24 cellular contexts compared by ENCODE assay signal in the genomic region with DNA sequence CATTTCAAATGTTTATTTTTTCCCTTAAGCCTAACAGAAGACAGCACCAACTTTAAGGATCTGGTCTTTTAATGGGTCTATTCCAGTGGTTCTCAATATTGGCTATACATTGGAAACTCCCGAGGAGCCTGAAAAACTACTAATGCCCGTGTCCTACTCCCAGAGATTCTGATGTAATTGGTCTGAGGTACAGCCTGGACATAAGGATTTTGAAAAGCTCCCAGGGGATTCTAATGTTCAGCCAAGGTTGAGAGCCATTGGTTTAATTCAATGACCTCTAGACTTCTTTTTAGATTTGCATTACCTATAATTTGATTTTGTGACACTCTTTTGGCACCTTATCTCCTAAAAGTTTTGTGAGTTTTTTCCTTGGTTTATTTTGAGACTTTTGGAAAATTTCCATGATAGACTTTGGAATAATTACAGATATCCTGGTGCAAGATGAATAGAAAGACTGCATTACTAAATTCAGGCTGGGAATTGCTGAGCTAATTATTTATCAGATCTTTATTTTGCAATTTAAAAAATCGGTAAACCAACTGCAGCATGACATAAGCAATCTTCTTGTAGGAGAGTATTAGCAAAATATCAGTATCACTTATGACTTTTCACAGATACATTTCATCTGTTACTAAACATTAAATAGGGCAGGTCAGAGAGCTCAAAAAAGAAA.
"Had no signal": no experiment of that assay in that cellular context is flagged by ENCODE, and none has a peak within 500 bp of the region (broad histone marks: within the 10 kb centered on the region; RNA-seq: fewer than 3 reads in every experiment).

No MANE protein-coding gene starts in this region.

- H3K4me3 ChIP-seq: body of pancreas, esophagus squamous epithelium, gastroesophageal sphincter had no signal

- H3K27me3 ChIP-seq: body of pancreas, esophagus squamous epithelium, gastroesophageal sphincter had no signal

- H3K36me3 ChIP-seq: esophagus squamous epithelium, gastroesophageal sphincter had no signal

- DNase-seq: activated CD4-positive, alpha-beta memory T cell treated with anti-CD3 and anti-CD28 coated beads for 36 hours; activated CD4-positive, alpha-beta T cell treated with anti-CD3 and anti-CD28 coated beads for 36 hours; activated CD4-positive, alpha-beta T cell treated with anti-CD3 and anti-CD28 coated beads, Interleukin-2, amount 10 ng/mL, durations not matched to agents 24 days and 14 days; activated CD4-positive, CD25-positive, alpha-beta regulatory T cell; activated CD4-positive, CD25-positive, alpha-beta regulatory T cell treated with anti-CD3 and anti-CD28 coated beads, Interleukin-2, amount 50 U/mL, for 72 hours; activated CD8-positive, alpha-beta memory T cell treated with anti-CD3 and anti-CD28 coated beads, Interleukin-2, amount 10 ng/mL, durations not matched to agents 7 days and 5 days; activated CD8-positive, alpha-beta memory T cell treated with anti-CD3 and anti-CD28 coated beads, Interleukin-2, amount 50 U/mL, for 4 hours; activated CD8-positive, alpha-beta T cell treated with anti-CD3 and anti-CD28 coated beads, Interleukin-2, amount 10 ng/mL, durations not matched to agents 7 days and 5 days; activated effector memory CD4-positive, alpha-beta T cell treated with anti-CD3 and anti-CD28 coated beads, Interleukin-2, amount 50 U/mL, for 16 hours; activated naive CD4-positive, alpha-beta T cell treated with anti-CD3 and anti-CD28 coated beads for 36 hours; activated naive CD8-positive, alpha-beta T cell treated with anti-CD3 and anti-CD28 coated beads for 36 hours; activated naive CD8-positive, alpha-beta T cell treated with anti-CD3 and anti-CD28 coated beads, Interleukin-2, amount 50 U/mL, for 24 hours; activated T-cell treated with anti-CD3 and anti-CD28 coated beads, Interleukin-2, amount 50 U/mL, for 1 hour; activated T-cell treated with anti-CD3 and anti-CD28 coated beads, Interleukin-2, amount 50 U/mL, for 48 hours; body of pancreas; caudate nucleus; effector CD8-positive, alpha-beta T cell; esophagus squamous epithelium; foreskin melanocyte; T-helper 1 cell; T-helper 17 cell; T1000 had no signal

- ATAC-seq: activated CD4-positive, alpha-beta T cell treated with anti-CD3 and anti-CD28 coated beads for 36 hours; activated CD8-positive, alpha-beta memory T cell treated with anti-CD3 and anti-CD28 coated beads, Interleukin-2, amount 10 ng/mL, durations not matched to agents 7 days and 5 days; activated CD8-positive, alpha-beta T cell treated with anti-CD3 and anti-CD28 coated beads, Interleukin-2, amount 10 ng/mL, durations not matched to agents 7 days and 5 days; activated naive CD8-positive, alpha-beta T cell treated with anti-CD3 and anti-CD28 coated beads, Interleukin-2, amount 50 U/mL, for 24 hours; body of pancreas; gastroesophageal sphincter; T-helper 17 cell had no signal

- H3K27ac ChIP-seq: body of pancreas, epithelial cell of prostate, esophagus squamous epithelium, gastroesophageal sphincter had no signal

- H3K9me3 ChIP-seq: body of pancreas, esophagus squamous epithelium, gastroesophageal sphincter had no signal
